In genomic region chr7:150435390-150436073, GRCh38 we compare ENCODE assay signal across 9 cellular contexts. TPM values are rescaled to one million over a fixed set of nuclear protein-coding genes. Genes with fewer than 3 reads are reported as not detected.
DNase-seq lines count a peak whose midpoint lies in the region; ATAC-seq and TF ChIP-seq lines count a peak whose summit lies in the region.
"Had no signal": no experiment of that assay in that cellular context is flagged by ENCODE, and none has a peak within 500 bp of the region (broad histone marks: within the 10 kb centered on the region; RNA-seq: fewer than 3 reads in every experiment).

No MANE protein-coding gene starts in this region.

- intact Hi-C loops in stomach (cut with DNase I; ENCODE audit: low total_unique reads): no loop called here

- H3K4me3 ChIP-seq in NB4 (ENCODE audit: low read depth, low read length): no peak overlapping the region
- no peak overlapping the region for H3K4me3 ChIP-seq in mucosa of rectum (ENCODE audit: low read length in 2 of 2)
- H3K4me3 ChIP-seq in stomach: no peak overlapping the region
- H3K4me3 ChIP-seq: adrenal gland had no signal

- no peak overlapping the region for H3K9ac ChIP-seq in mucosa of rectum (ENCODE audit: low read depth in 1 of 2, low read length in 2 of 2)

- H3K27me3 ChIP-seq in mucosa of rectum (ENCODE audit: control insufficient read depth in 2 of 2, insufficient read depth in 2 of 2, low read length in 2 of 2) (no peaks in the 10 kb centered on the region), stomach (no peaks in the 10 kb centered on the region)
- H3K27me3 ChIP-seq: adrenal gland had no signal

- ATAC-seq in GM18873 (IDR thresholded peaks at IDR 0.05; ENCODE audit: low FRiP score, unreplicated experiment) (peak; percentile 91), HG02623 (IDR thresholded peaks at IDR 0.05; ENCODE audit: unreplicated experiment) (peak; percentile 92), SK-N-SH treated with all-trans-retinoic acid at 6 μM for 48 hours (no peak)

- peaks cover 0 to 5% of the 10 kb centered on the region in 2 donors for H3K4me1 ChIP-seq in mucosa of rectum (ENCODE audit: control insufficient read depth in 2 of 2, insufficient read depth in 2 of 2, low read length in 2 of 2)
- no peaks in the 10 kb centered on the region for H3K4me1 ChIP-seq in stomach
- H3K4me1 ChIP-seq: adrenal gland had no signal

- TF ChIP-seq POLR2A in NB4 (IDR thresholded peaks at IDR 0.05; ENCODE audit: extremely low read depth, insufficient read length) (no peak), stomach (IDR thresholded peaks at IDR 0.05) (no peak)

- TF ChIP-seq EP300 in stomach (IDR thresholded peaks at IDR 0.05): no peak

- H3K27ac ChIP-seq in mucosa of rectum (ENCODE audit: low read depth in 2 of 2, low read length in 2 of 2) (peak overlapping the region; percentile 18 to 76), stomach (peak overlapping the region in 1 of 5 donors; percentile 12)

- TF ChIP-seq CTCF in NB4 (IDR thresholded peaks at IDR 0.05; ENCODE audit: low read depth, low read length) (no peak), stomach (IDR thresholded peaks at IDR 0.05) (no peak)

- H3K9me3 ChIP-seq in mucosa of rectum (ENCODE audit: control insufficient read depth in 2 of 2, low read length in 2 of 2) (no peaks in the 10 kb centered on the region), stomach (no peaks in the 10 kb centered on the region)
- H3K9me3 ChIP-seq: adrenal gland had no signal

- H3K36me3 ChIP-seq in mucosa of rectum (ENCODE audit: control insufficient read depth in 2 of 2, insufficient read depth in 2 of 2, low read length in 2 of 2) (no peaks in the 10 kb centered on the region), stomach (no peaks in the 10 kb centered on the region)
- H3K36me3 ChIP-seq: adrenal gland had no signal

- DNase-seq in NB4 (ENCODE audit: low read depth) (peak; percentile 74), HK-2 (ENCODE audit: unreplicated experiment) (no peak), DMS114 treated with DMSO at 0.1 percent for 48 hours (lab: John Stamatoyannopoulos, UW; ENCODE audit: unreplicated experiment) (no peak), stomach (no peak)

- 60 to 72% (median 67%) methylated on average over 8 of the region's 8 CpGs for WGBS in stomach, 5 donors

TF ChIP-seq in SK-N-SH treated with all-trans-retinoic acid at 6 μM for 48 hours, 23 proteins besides CTCF, POLR2A, EP300 and RAD21:
- no peak for TF ChIP-seq GLIS3 (CRISPR knock-in tag; IDR thresholded peaks at IDR 0.05)
- TF ChIP-seq ISL1 (CRISPR knock-in tag; IDR thresholded peaks at IDR 0.05): no peak
- no peak for TF ChIP-seq SNAI2 (CRISPR knock-in tag; IDR thresholded peaks at IDR 0.05)
- TF ChIP-seq, protein P1, sequence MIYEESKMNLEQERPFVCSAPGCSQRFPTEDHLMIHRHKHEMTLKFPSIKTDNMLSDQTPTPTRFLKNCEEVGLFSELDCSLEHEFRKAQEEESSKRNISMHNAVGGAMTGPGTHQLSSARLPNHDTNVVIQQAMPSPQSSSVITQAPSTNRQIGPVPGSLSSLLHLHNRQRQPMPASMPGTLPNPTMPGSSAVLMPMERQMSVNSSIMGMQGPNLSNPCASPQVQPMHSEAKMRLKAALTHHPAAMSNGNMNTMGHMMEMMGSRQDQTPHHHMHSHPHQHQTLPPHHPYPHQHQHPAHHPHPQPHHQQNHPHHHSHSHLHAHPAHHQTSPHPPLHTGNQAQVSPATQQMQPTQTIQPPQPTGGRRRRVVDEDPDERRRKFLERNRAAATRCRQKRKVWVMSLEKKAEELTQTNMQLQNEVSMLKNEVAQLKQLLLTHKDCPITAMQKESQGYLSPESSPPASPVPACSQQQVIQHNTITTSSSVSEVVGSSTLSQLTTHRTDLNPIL (CRISPR knock-in tag; IDR thresholded peaks at IDR 0.05; ENCODE audit: low read depth): no peak
- TF ChIP-seq ESRRG (CRISPR knock-in tag; IDR thresholded peaks at IDR 0.05): no peak
- TF ChIP-seq BACH2 (CRISPR knock-in tag; IDR thresholded peaks at IDR 0.05; ENCODE audit: borderline replicate concordance): no peak
- no peak for TF ChIP-seq ZNF70 (CRISPR knock-in tag; IDR thresholded peaks at IDR 0.05)
- no peak for TF ChIP-seq OSR1 (CRISPR knock-in tag; IDR thresholded peaks at IDR 0.05)
- TF ChIP-seq POU6F1 (CRISPR knock-in tag; IDR thresholded peaks at IDR 0.05; ENCODE audit: borderline replicate concordance, low read depth): no peak
- no peak for TF ChIP-seq CSRNP3 (CRISPR knock-in tag; IDR thresholded peaks at IDR 0.05)
- no peak for TF ChIP-seq ZC3H10 (CRISPR knock-in tag; IDR thresholded peaks at IDR 0.05)
- no peak for TF ChIP-seq TSHZ2 (CRISPR knock-in tag; IDR thresholded peaks at IDR 0.05)
- no peak for TF ChIP-seq ZFP30 (CRISPR knock-in tag; IDR thresholded peaks at IDR 0.05)

RNA-seq across cellular contexts. Expression of gene GIMAP8, which starts 14.9 kb away (rescaled TPM):
- 1 to 10 TPM in 2 of 5 donors, under 1 TPM in 3; under 0.01 to 8.3 (median 0.29) TPM for total RNA-seq in stomach
- polyA plus RNA-seq in stomach: 1 to 10 TPM; 2.8 to 3.2 (median 2.9) TPM

RNA-seq across cellular contexts. Expression of gene ZNF775, which starts 56.4 kb away (rescaled TPM):
- total RNA-seq in stomach: 10 to 100 TPM in 2 of 5 donors, 1 to 10 TPM in 1, not detected in 2; 2.0 to 17.0 (median 14.8) TPM
- polyA plus RNA-seq in stomach: 1 to 10 TPM; 1.8 to 2.6 (median 2.4) TPM
